8 cellular contexts compared by ENCODE assay signal in genomic region chr13:113951246-113951999, GRCh38. TPM values are rescaled to one million over a fixed set of nuclear protein-coding genes. Genes with fewer than 3 reads are reported as not detected.
DNase-seq lines count a peak whose midpoint lies in the region; ATAC-seq and TF ChIP-seq lines count a peak whose summit lies in the region.

No MANE protein-coding gene starts in this region.

- peak; percentile 86 for TF ChIP-seq CTCF in psoas muscle (IDR thresholded peaks at IDR 0.05)

- intact Hi-C loops in left cardiac atrium (cut with DNase I) (loop anchor here (1.0 to 2.0 kb wide), 2 partner anchors 275 kb away; no protein-coding TSS in a partner anchor), psoas muscle (cut with DNase I) (loop anchor here in 1 of 2 donors (1.0 kb wide), 1 partner anchor 275 kb away; no protein-coding TSS in a partner anchor)

- H3K27me3 ChIP-seq in psoas muscle (ENCODE audit: insufficient read depth in 3 of 3, low read length in 2 of 3) = no peaks in the 10 kb centered on the region

- peak; percentile 27 to 55 for DNase-seq in NCI-H524 (lab: John Stamatoyannopoulos, UW)
- no peak for DNase-seq in NCI-H524 treated with DMSO at 0.1 percent for 48 hours (lab: John Stamatoyannopoulos, UW)
- peak; percentile 40 for DNase-seq in RKO (ENCODE audit: low spot score)
- DNase-seq in activated naive CD8-positive, alpha-beta T cell treated with anti-CD3 and anti-CD28 coated beads, Interleukin-2, amount 50 U/mL, for 16 hours (ENCODE audit: low read depth, low spot score) = peak; percentile 29
- peak; percentile 90 for DNase-seq in left cardiac atrium
- peak; percentile 89 to 95 for DNase-seq in psoas muscle

- H3K36me3 ChIP-seq in psoas muscle (ENCODE audit: insufficient read depth in 1 of 2, low read depth in 1 of 2) = peaks cover 0 to 12% of the 10 kb centered on the region in 2 donors

- ATAC-seq in HG03103 (IDR thresholded peaks at IDR 0.05; ENCODE audit: low read depth, unreplicated experiment) = peak; percentile 67
- ATAC-seq in left cardiac atrium = peak; percentile 93 to 94
- peak; percentile 91 to 97 (median 94) for ATAC-seq in psoas muscle
- ATAC-seq in GM21381 (IDR thresholded peaks at IDR 0.05; ENCODE audit: unreplicated experiment) = no peak

- no peak overlapping the region for H3K27ac ChIP-seq in psoas muscle

- H3K4me3 ChIP-seq in psoas muscle = peak overlapping the region; percentile 38

- H3K4me1 ChIP-seq in psoas muscle = peaks cover 5% of the 10 kb centered on the region

- H3K9me3 ChIP-seq in psoas muscle = no peaks in the 10 kb centered on the region

- WGBS in psoas muscle, 3 donors = 37 to 46% (median 37%) methylated on average over 36 to 42 of the region's 42 CpGs

RNA-seq across cellular contexts. Expression of gene C13orf46, which starts 22.5 kb away (rescaled TPM):
- total RNA-seq in left cardiac atrium = 1 to 10 TPM in 1 of 2 donors, under 1 TPM in 1; 0.65 to 1.4 TPM
- 1 to 10 TPM in 1 of 4 donors, under 1 TPM in 3; 0.24 to 2.5 (median 0.73) TPM for total RNA-seq in psoas muscle
- polyA plus RNA-seq in psoas muscle = under 1 TPM in 2 of 3 donors, not detected in 1; 0.14 to 0.53 TPM
